28 cellular contexts compared by ENCODE assay signal in genomic region chr2:25326326-25327013, GRCh38.
"Had no signal": no experiment of that assay in that cellular context is flagged by ENCODE, and none has a peak within 500 bp of the region (broad histone marks: within the 10 kb centered on the region; RNA-seq: fewer than 3 reads in every experiment).

No MANE protein-coding gene starts in this region.

- H3K27me3 ChIP-seq: breast epithelium, heart left ventricle, testis, vagina had no signal

- H3K9me3 ChIP-seq: testis, vagina had no signal

- H3K27me3 Mint-ChIP-seq: activated CD4-positive, alpha-beta T cell treated with anti-CD3 and anti-CD28 coated beads for 36 hours; activated naive CD4-positive, alpha-beta T cell treated with anti-CD3 and anti-CD28 coated beads, Interleukin-2, amount 10 ng/mL, durations not matched to agents 7 days and 5 days; activated naive CD8-positive, alpha-beta T cell treated with anti-CD3 and anti-CD28 coated beads, Interleukin-2, amount 50 U/mL, for 24 hours had no signal

- H3K4me1 ChIP-seq: breast epithelium had no signal

- ATAC-seq: activated CD4-positive, alpha-beta T cell treated with anti-CD3 and anti-CD28 coated beads for 36 hours; activated naive CD8-positive, alpha-beta T cell treated with anti-CD3 and anti-CD28 coated beads, Interleukin-2, amount 50 U/mL, for 24 hours; esophagus mucosa; heart left ventricle; right cardiac atrium; stimulated activated naive B cell treated with anti-CD40 and anti-IgM and Interleukin-4, amounts not matched to agents 10 μg/mL and 1 μg/mL and 100 μg/mL, for 72 hours had no signal

- DNase-seq: activated CD4-positive, alpha-beta T cell treated with anti-CD3 and anti-CD28 coated beads for 36 hours; activated CD4-positive, alpha-beta T cell treated with anti-CD3 and anti-CD28 coated beads, Interleukin-2, amount 50 U/mL, for 48 hours; activated CD4-positive, CD25-positive, alpha-beta regulatory T cell; activated CD8-positive, alpha-beta memory T cell treated with anti-CD3 and anti-CD28 coated beads for 24 hours; activated gamma-delta T cell; activated naive CD4-positive, alpha-beta T cell treated with anti-CD3 and anti-CD28 coated beads, Interleukin-2, amount 10 ng/mL, durations not matched to agents 7 days and 5 days; activated naive CD8-positive, alpha-beta T cell treated with anti-CD3 and anti-CD28 coated beads, Interleukin-2, amount 50 U/mL, for 24 hours; amygdala; central memory CD4-positive, alpha-beta T cell; endodermal cell; foreskin fibroblast; kidney glomerular epithelial cell; left ventricle myocardium inferior; mesendoderm; stimulated activated CD4-positive, alpha-beta T cell treated with anti-CD3 and anti-CD28 coated beads, Interleukin-15, amount 100 ng/mL, for 24 hours; stimulated activated CD4-positive, alpha-beta T cell treated with anti-CD3 and anti-CD28 coated beads, Interleukin-2, amount 100 ng/mL, for 24 hours; stimulated activated naive B cell treated with anti-CD40 and anti-IgM and Interleukin-4, amounts not matched to agents 10 μg/mL and 1 μg/mL and 100 μg/mL, for 72 hours; T-helper 1 cell; testis; trophoblast cell had no signal

- H3K36me3 ChIP-seq: breast epithelium, vagina had no signal

- H3K27ac ChIP-seq: breast epithelium, testis, vagina had no signal

- H3K4me3 Mint-ChIP-seq: activated CD4-positive, alpha-beta T cell treated with anti-CD3 and anti-CD28 coated beads for 36 hours; activated naive CD4-positive, alpha-beta T cell treated with anti-CD3 and anti-CD28 coated beads, Interleukin-2, amount 10 ng/mL, durations not matched to agents 7 days and 5 days; activated naive CD8-positive, alpha-beta T cell treated with anti-CD3 and anti-CD28 coated beads, Interleukin-2, amount 50 U/mL, for 24 hours; endodermal cell; nephron; stimulated activated naive B cell treated with anti-CD40 and anti-IgM and Interleukin-4, amounts not matched to agents 10 μg/mL and 1 μg/mL and 100 μg/mL, for 72 hours; T-helper 2 cell treated with Interferon-gamma antibody and Interleukin-4, amounts not matched to agents 5 μg/mL and 100 μg/mL, for 36 hours had no signal

- H3K4me3 ChIP-seq: breast epithelium, heart left ventricle, left ventricle myocardium inferior, lung, testis, vagina had no signal

- H3K27ac Mint-ChIP-seq: activated CD4-positive, alpha-beta T cell treated with anti-CD3 and anti-CD28 coated beads for 36 hours; activated naive CD4-positive, alpha-beta T cell treated with anti-CD3 and anti-CD28 coated beads, Interleukin-2, amount 10 ng/mL, durations not matched to agents 7 days and 5 days; endodermal cell; nephron; stimulated activated naive B cell treated with anti-CD40 and anti-IgM and Interleukin-4, amounts not matched to agents 10 μg/mL and 1 μg/mL and 100 μg/mL, for 72 hours; T-helper 2 cell treated with Interferon-gamma antibody and Interleukin-4, amounts not matched to agents 5 μg/mL and 100 μg/mL, for 36 hours had no signal
